ENCODE assay signal across 13 cellular contexts in genomic region chr1:100152271-100152670, GRCh38. TPM values are rescaled to one million over a fixed set of nuclear protein-coding genes. Genes with fewer than 3 reads are reported as not detected.
DNase-seq lines count a peak whose midpoint lies in the region; ATAC-seq, FAIRE-seq and TF ChIP-seq lines count a peak whose summit lies in the region.
"Had no signal": no experiment of that assay in that cellular context is flagged by ENCODE, and none has a peak within 500 bp of the region (broad histone marks: within the 10 kb centered on the region; RNA-seq: fewer than 3 reads in every experiment).

No MANE protein-coding gene starts in this region.

- CTCF ChIA-PET in T-cell (lab: Charles Lee): no interaction called here

- 65 to 86% (median 81%) methylated on average over 4 of the region's 4 CpGs for WGBS in stomach, 5 donors

- H3K27me3 ChIP-seq in stomach: no peaks in the 10 kb centered on the region
- H3K27me3 ChIP-seq: adrenal gland had no signal

- H3K27me3 Mint-ChIP-seq in T-cell: no peaks in the 10 kb centered on the region

- no peak for TF ChIP-seq EP300 in stomach (IDR thresholded peaks at IDR 0.05)

- H3K4me3 ChIP-seq in stomach: no peak overlapping the region
- H3K4me3 ChIP-seq: adrenal gland, smooth muscle cell had no signal

- H3K4me1 Mint-ChIP-seq in T-cell: peaks cover 6 to 9% (median 8%) of the 10 kb centered on the region in 3 donors

- H3K36me3 Mint-ChIP-seq in T-cell: peaks cover 11% of the 10 kb centered on the region

- peaks cover 1 to 37% (median 35%) of the 10 kb centered on the region in 4 donors for H3K36me3 ChIP-seq in stomach

- no peak overlapping the region for H3K27ac ChIP-seq in stomach
- H3K27ac ChIP-seq: adrenal gland had no signal

- intact Hi-C loops in stomach (cut with DNase I; ENCODE audit: low total_unique reads): no loop called here

- peak overlapping the region; percentile 53 to 56 for H3K27ac Mint-ChIP-seq in T-cell

- peak; percentile 24 for FAIRE-seq in GM12892 (lab: Jason Lieb, UNC)

- TF ChIP-seq CTCF in stomach (IDR thresholded peaks at IDR 0.05): no peak

- no peak for DNase-seq in GM12892 (ENCODE audit: insufficient read length)
- DNase-seq in T-cell: no peak
- DNase-seq in DMS 273 treated with DMSO at 0.1 percent for 48 hours (lab: John Stamatoyannopoulos, UW): no peak
- DNase-seq in activated CD4-positive, alpha-beta T cell treated with anti-CD3 and anti-CD28 coated beads, Interleukin-2, amount 50 U/mL, for 1 hour: no peak
- DNase-seq in stomach: no peak
- DNase-seq: activated CD4-positive, alpha-beta T cell treated with anti-CD3 and anti-CD28 coated beads for 48 hours; adrenal gland; NCI-H1417 had no signal

- H3K9me3 ChIP-seq in stomach: no peaks in the 10 kb centered on the region
- H3K9me3 ChIP-seq: adrenal gland had no signal

- no peak overlapping the region for H3K4me3 Mint-ChIP-seq in T-cell
- H3K4me3 Mint-ChIP-seq: CD14-positive monocyte had no signal

- ATAC-seq in GM19395 (IDR thresholded peaks at IDR 0.05; ENCODE audit: unreplicated experiment) (peak; percentile 94), HG02973 (IDR thresholded peaks at IDR 0.05; ENCODE audit: unreplicated experiment) (peak; percentile 72), T-cell (replicated peaks in 1 of 4) (no peak), GM18502 (IDR thresholded peaks at IDR 0.05; ENCODE audit: poor library complexity, unreplicated experiment) (no peak)

- POLR2A ChIA-PET in T-cell (lab: Charles Lee): no interaction called here

- no peaks in the 10 kb centered on the region for H3K9me3 Mint-ChIP-seq in T-cell
- H3K9me3 Mint-ChIP-seq: CD14-positive monocyte had no signal

- no peak for TF ChIP-seq POLR2A in GM12892 (IDR thresholded peaks at IDR 0.05; ENCODE audit: low read depth, low read length)
- no peak for TF ChIP-seq POLR2A in stomach (IDR thresholded peaks at IDR 0.05)

- no peaks in the 10 kb centered on the region for H3K4me1 ChIP-seq in stomach

RNA-seq across cellular contexts. Expression of gene TRMT13, which starts 19.3 kb away (rescaled TPM):
- 13.1 TPM for polyA plus RNA-seq in GM12892 (2012; ENCODE audit: missing spikeins)
- total RNA-seq in T-cell: 10 to 100 TPM; 15.9 to 36.1 (median 33.0) TPM
- 10 to 100 TPM in 2 of 5 donors, 1 to 10 TPM in 3; 2.7 to 42.0 (median 5.5) TPM for total RNA-seq in stomach
- 10 to 100 TPM in 1 of 3 donors, 1 to 10 TPM in 2; 5.1 to 11.5 (median 6.0) TPM for polyA plus RNA-seq in stomach

RNA-seq across cellular contexts. Expression of gene SASS6, which starts 19.5 kb away (rescaled TPM):
- polyA plus RNA-seq in GM12892 (2012; ENCODE audit: missing spikeins): 8.1 TPM
- 1 to 10 TPM; 2.8 to 6.6 (median 4.4) TPM for total RNA-seq in T-cell
- total RNA-seq in stomach: 1 to 10 TPM; 2.3 to 6.1 (median 4.7) TPM
- 1 to 10 TPM in 2 of 3 donors, under 1 TPM in 1; 0.87 to 2.0 (median 1.7) TPM for polyA plus RNA-seq in stomach

RNA-seq across cellular contexts. Expression of gene LRRC39, which starts 25.8 kb away (rescaled TPM):
- 0.72 TPM for polyA plus RNA-seq in GM12892 (2012; ENCODE audit: missing spikeins)
- total RNA-seq in T-cell (1 to 10 TPM; 1.1 to 1.5 (median 1.3) TPM), stomach (1 to 10 TPM in 2 of 5 donors, under 1 TPM in 1, not detected in 2; 0.45 to 2.9 (median 2.3) TPM)
- polyA plus RNA-seq in stomach: under 1 TPM in 2 of 3 donors, not detected in 1; 0.62 to 0.98 TPM
- polyA plus RNA-seq: smooth muscle cell had no signal

Comparison
In these comparisons a context has a peak if more than half of its experiments do, and no peak if none do; other contexts are left out.
1. ATAC-seq: peak in GM19395 (single experiment) and HG02973 (single experiment); none in T-cell (0 of 4) and GM18502 (single experiment).